26 cellular contexts compared by ENCODE assay signal in the genomic region with DNA sequence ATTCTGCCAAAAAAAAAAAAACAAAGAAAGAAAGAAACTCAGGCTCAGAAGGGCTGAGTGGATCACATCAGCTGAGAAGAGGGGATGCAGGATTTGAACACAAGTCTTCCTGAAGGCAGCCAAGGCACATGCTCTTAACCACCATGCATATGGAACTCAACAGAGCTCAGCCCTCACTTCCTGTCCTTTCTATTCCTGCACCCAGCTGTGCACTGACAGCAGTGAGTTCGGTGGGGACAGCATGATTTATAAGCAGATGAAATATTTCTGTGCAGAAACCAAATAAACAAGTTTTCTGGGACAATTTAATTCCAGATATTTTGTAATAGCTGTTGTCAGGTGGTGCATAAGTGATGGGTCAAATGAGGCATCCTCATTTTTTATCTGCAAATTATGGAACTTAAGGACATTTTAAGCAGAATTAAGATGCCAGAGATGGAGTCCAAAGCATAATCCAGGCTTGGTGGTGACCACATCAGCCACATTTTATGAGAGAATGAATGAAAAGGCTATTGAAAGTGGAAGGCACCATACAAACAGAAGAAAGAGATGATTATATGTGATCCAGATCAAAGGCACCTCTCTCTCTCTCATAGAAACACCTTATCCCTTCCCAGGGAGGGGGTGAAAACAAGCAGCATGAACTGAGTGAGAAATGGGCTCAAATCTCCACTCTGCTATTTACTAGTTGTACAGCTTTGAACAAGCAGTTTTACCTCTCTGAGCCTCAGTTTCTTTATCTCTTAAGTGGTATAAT.
"Had no signal": no experiment of that assay in that cellular context is flagged by ENCODE, and none has a peak within 500 bp of the region (broad histone marks: within the 10 kb centered on the region; RNA-seq: fewer than 3 reads in every experiment).

No MANE protein-coding gene starts in this region.

- H3K27ac Mint-ChIP-seq: activated CD4-positive, alpha-beta memory T cell treated with anti-CD3 and anti-CD28 coated beads for 36 hours; activated CD4-positive, alpha-beta T cell treated with anti-CD3 and anti-CD28 coated beads for 36 hours; activated CD4-positive, alpha-beta T cell treated with anti-CD3 and anti-CD28 coated beads, Interleukin-2, amount 10 ng/mL, durations not matched to agents 24 days and 14 days; activated CD8-positive, alpha-beta memory T cell treated with anti-CD3 and anti-CD28 coated beads, Interleukin-2, amount 10 ng/mL, durations not matched to agents 7 days and 5 days; activated CD8-positive, alpha-beta T cell treated with anti-CD3 and anti-CD28 coated beads, Interleukin-2, amount 10 ng/mL, durations not matched to agents 7 days and 5 days; activated naive CD4-positive, alpha-beta T cell treated with anti-CD3 and anti-CD28 coated beads, Interleukin-2, amount 10 ng/mL, durations not matched to agents 7 days and 5 days; activated naive CD8-positive, alpha-beta T cell had no signal

- H3K36me3 Mint-ChIP-seq: activated CD4-positive, alpha-beta memory T cell treated with anti-CD3 and anti-CD28 coated beads for 36 hours; activated CD8-positive, alpha-beta memory T cell treated with anti-CD3 and anti-CD28 coated beads, Interleukin-2, amount 10 ng/mL, durations not matched to agents 7 days and 5 days; activated naive CD4-positive, alpha-beta T cell treated with anti-CD3 and anti-CD28 coated beads, Interleukin-2, amount 10 ng/mL, durations not matched to agents 7 days and 5 days; activated naive CD8-positive, alpha-beta T cell had no signal

- DNase-seq: activated CD4-positive, alpha-beta memory T cell treated with anti-CD3 and anti-CD28 coated beads for 36 hours; activated CD4-positive, alpha-beta T cell treated with anti-CD3 and anti-CD28 coated beads for 36 hours; activated CD4-positive, alpha-beta T cell treated with anti-CD3 and anti-CD28 coated beads, Interleukin-2, amount 10 ng/mL, durations not matched to agents 24 days and 14 days; activated CD4-positive, CD25-positive, alpha-beta regulatory T cell; activated CD4-positive, CD25-positive, alpha-beta regulatory T cell treated with anti-CD3 and anti-CD28 coated beads, Interleukin-2, amount 50 U/mL, for 72 hours; activated CD8-positive, alpha-beta memory T cell treated with anti-CD3 and anti-CD28 coated beads, Interleukin-2, amount 10 ng/mL, durations not matched to agents 7 days and 5 days; activated CD8-positive, alpha-beta memory T cell treated with anti-CD3 and anti-CD28 coated beads, Interleukin-2, amount 50 U/mL, for 4 hours; activated CD8-positive, alpha-beta T cell treated with anti-CD3 and anti-CD28 coated beads, Interleukin-2, amount 10 ng/mL, durations not matched to agents 7 days and 5 days; activated gamma-delta T cell; activated naive CD4-positive, alpha-beta T cell; activated naive CD4-positive, alpha-beta T cell treated with anti-CD3 and anti-CD28 coated beads, Interleukin-2, amount 10 ng/mL, durations not matched to agents 7 days and 5 days; activated T-cell treated with anti-CD3 and anti-CD28 coated beads, Interleukin-2, amount 50 U/mL, for 1 hour; activated T-cell treated with anti-CD3 and anti-CD28 coated beads, Interleukin-2, amount 50 U/mL, for 48 hours; amniotic stem cell; anterior cingulate cortex; brain microvascular endothelial cell; caudate nucleus; cortex of kidney; dermis blood vessel endothelial cell; effector CD4-positive, alpha-beta T cell; foreskin fibroblast; head of caudate nucleus; T-helper 1 cell; T-helper 2 cell had no signal

- H3K27ac ChIP-seq: brain microvascular endothelial cell, epithelial cell of prostate had no signal

- ATAC-seq: activated CD4-positive, alpha-beta T cell treated with anti-CD3 and anti-CD28 coated beads for 36 hours; activated CD8-positive, alpha-beta memory T cell treated with anti-CD3 and anti-CD28 coated beads, Interleukin-2, amount 10 ng/mL, durations not matched to agents 7 days and 5 days; activated CD8-positive, alpha-beta T cell treated with anti-CD3 and anti-CD28 coated beads, Interleukin-2, amount 10 ng/mL, durations not matched to agents 7 days and 5 days had no signal

- H3K4me3 Mint-ChIP-seq: activated CD4-positive, alpha-beta memory T cell treated with anti-CD3 and anti-CD28 coated beads for 36 hours; activated CD4-positive, alpha-beta T cell treated with anti-CD3 and anti-CD28 coated beads for 36 hours; activated CD4-positive, alpha-beta T cell treated with anti-CD3 and anti-CD28 coated beads, Interleukin-2, amount 10 ng/mL, durations not matched to agents 24 days and 14 days; activated CD8-positive, alpha-beta memory T cell treated with anti-CD3 and anti-CD28 coated beads, Interleukin-2, amount 10 ng/mL, durations not matched to agents 7 days and 5 days; activated CD8-positive, alpha-beta T cell treated with anti-CD3 and anti-CD28 coated beads, Interleukin-2, amount 10 ng/mL, durations not matched to agents 7 days and 5 days; activated naive CD4-positive, alpha-beta T cell treated with anti-CD3 and anti-CD28 coated beads, Interleukin-2, amount 10 ng/mL, durations not matched to agents 7 days and 5 days; activated naive CD8-positive, alpha-beta T cell had no signal

- H3K27me3 ChIP-seq: brain microvascular endothelial cell had no signal

- H3K36me3 ChIP-seq: brain microvascular endothelial cell had no signal
